ENCODE assay signal across 1 cellular context in the genomic region with DNA sequence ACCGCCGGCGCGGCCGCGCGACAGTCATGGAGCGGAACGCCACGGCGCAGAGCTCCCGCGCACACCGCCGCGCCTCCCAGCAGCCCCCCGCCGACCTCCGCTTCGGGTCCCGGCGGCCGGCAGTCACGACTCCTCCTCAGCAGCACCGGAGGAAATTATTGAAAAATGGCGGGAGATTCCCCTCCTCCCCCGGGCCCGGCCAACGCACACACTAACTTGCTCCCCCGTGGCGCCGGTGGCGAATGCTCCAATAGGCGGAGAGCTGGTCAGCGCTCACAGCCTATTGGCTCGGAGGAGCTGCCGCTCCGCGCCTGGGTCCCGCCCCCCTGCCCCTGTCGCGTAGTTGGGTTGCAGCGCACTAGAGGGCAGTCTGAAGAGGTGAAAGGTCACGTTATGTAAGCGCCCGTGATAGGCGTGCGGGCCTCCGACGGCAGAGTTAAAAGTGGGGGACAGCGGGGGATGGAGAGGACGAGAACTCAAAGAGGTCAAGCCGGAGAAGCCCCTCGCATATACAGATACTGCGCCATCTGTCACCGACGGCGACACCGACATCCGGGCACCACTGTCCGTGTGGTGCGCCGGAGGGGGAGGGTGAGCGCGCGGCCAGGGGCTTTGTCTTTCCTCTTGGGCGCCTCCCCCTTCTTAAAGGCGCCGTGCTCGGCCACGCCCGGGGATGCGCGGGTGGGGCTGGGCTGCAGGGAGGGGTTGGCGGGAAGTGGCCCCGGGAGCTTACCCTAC.
TF ChIP-seq lines count a peak whose summit lies in the region.

A gene with protein sequence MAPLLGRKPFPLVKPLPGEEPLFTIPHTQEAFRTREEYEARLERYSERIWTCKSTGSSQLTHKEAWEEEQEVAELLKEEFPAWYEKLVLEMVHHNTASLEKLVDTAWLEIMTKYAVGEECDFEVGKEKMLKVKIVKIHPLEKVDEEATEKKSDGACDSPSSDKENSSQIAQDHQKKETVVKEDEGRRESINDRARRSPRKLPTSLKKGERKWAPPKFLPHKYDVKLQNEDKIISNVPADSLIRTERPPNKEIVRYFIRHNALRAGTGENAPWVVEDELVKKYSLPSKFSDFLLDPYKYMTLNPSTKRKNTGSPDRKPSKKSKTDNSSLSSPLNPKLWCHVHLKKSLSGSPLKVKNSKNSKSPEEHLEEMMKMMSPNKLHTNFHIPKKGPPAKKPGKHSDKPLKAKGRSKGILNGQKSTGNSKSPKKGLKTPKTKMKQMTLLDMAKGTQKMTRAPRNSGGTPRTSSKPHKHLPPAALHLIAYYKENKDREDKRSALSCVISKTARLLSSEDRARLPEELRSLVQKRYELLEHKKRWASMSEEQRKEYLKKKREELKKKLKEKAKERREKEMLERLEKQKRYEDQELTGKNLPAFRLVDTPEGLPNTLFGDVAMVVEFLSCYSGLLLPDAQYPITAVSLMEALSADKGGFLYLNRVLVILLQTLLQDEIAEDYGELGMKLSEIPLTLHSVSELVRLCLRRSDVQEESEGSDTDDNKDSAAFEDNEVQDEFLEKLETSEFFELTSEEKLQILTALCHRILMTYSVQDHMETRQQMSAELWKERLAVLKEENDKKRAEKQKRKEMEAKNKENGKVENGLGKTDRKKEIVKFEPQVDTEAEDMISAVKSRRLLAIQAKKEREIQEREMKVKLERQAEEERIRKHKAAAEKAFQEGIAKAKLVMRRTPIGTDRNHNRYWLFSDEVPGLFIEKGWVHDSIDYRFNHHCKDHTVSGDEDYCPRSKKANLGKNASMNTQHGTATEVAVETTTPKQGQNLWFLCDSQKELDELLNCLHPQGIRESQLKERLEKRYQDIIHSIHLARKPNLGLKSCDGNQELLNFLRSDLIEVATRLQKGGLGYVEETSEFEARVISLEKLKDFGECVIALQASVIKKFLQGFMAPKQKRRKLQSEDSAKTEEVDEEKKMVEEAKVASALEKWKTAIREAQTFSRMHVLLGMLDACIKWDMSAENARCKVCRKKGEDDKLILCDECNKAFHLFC (N-terminal part only) (minus strand): TSS at position 213 of the 738 bp plus-strand sequence. CDS start 360 bp downstream, outside the sequence.

TF ChIP-seq in HepG2, 621 proteins besides CTCF, POLR2A, EP300 and RAD21 (continued from another document and continues in another):
- no peak for TF ChIP-seq SNAPC2 (CRISPR knock-in tag; IDR thresholded peaks at IDR 0.05)
- peak; percentile 63; the same call in 1 of the 2 replicates for TF ChIP-seq ZNF709 (CRISPR knock-in tag; IDR thresholded peaks at IDR 0.05)
- no peak for TF ChIP-seq TBP (CRISPR knock-in tag; IDR thresholded peaks at IDR 0.05)
- TF ChIP-seq HDAC2 (CRISPR knock-in tag; IDR thresholded peaks at IDR 0.05) = peak; percentile 63; the same call in 1 of the 2 replicates
- TF ChIP-seq ZNF350 (CRISPR knock-in tag; IDR thresholded peaks at IDR 0.05; ENCODE audit: borderline replicate concordance, low read depth) = peak; percentile 82
- no peak for TF ChIP-seq ZNF326 (CRISPR knock-in tag; IDR thresholded peaks at IDR 0.05; ENCODE audit: borderline replicate concordance)
- peak; percentile 98 for TF ChIP-seq NR2C2 (CRISPR knock-in tag; IDR thresholded peaks at IDR 0.05; ENCODE audit: borderline replicate concordance)
- TF ChIP-seq ZMAT3 (CRISPR knock-in tag; conservative IDR thresholded peaks at IDR 0.05) = 0 out of 2 replicates have a peak, but pooled peaks have one; percentile 36
- TF ChIP-seq, protein P1, sequence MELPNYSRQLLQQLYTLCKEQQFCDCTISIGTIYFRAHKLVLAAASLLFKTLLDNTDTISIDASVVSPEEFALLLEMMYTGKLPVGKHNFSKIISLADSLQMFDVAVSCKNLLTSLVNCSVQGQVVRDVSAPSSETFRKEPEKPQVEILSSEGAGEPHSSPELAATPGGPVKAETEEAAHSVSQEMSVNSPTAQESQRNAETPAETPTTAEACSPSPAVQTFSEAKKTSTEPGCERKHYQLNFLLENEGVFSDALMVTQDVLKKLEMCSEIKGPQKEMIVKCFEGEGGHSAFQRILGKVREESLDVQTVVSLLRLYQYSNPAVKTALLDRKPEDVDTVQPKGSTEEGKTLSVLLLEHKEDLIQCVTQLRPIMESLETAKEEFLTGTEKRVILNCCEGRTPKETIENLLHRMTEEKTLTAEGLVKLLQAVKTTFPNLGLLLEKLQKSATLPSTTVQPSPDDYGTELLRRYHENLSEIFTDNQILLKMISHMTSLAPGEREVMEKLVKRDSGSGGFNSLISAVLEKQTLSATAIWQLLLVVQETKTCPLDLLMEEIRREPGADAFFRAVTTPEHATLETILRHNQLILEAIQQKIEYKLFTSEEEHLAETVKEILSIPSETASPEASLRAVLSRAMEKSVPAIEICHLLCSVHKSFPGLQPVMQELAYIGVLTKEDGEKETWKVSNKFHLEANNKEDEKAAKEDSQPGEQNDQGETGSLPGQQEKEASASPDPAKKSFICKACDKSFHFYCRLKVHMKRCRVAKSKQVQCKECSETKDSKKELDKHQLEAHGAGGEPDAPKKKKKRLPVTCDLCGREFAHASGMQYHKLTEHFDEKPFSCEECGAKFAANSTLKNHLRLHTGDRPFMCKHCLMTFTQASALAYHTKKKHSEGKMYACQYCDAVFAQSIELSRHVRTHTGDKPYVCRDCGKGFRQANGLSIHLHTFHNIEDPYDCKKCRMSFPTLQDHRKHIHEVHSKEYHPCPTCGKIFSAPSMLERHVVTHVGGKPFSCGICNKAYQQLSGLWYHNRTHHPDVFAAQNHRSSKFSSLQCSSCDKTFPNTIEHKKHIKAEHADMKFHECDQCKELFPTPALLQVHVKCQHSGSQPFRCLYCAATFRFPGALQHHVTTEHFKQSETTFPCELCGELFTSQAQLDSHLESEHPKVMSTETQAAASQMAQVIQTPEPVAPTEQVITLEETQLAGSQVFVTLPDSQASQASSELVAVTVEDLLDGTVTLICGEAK (IDR thresholded peaks at IDR 0.05) = no peak
- TF ChIP-seq, protein P1 (CRISPR knock-in tag; IDR thresholded peaks at IDR 0.05) = peak; percentile 29; the same call in 1 of the 2 replicates
- peak; percentile 80; the same call in 1 of the 2 replicates for TF ChIP-seq KDM2A (CRISPR knock-in tag; IDR thresholded peaks at IDR 0.05; ENCODE audit: borderline replicate concordance, low read depth)
- TF ChIP-seq, protein P2, sequence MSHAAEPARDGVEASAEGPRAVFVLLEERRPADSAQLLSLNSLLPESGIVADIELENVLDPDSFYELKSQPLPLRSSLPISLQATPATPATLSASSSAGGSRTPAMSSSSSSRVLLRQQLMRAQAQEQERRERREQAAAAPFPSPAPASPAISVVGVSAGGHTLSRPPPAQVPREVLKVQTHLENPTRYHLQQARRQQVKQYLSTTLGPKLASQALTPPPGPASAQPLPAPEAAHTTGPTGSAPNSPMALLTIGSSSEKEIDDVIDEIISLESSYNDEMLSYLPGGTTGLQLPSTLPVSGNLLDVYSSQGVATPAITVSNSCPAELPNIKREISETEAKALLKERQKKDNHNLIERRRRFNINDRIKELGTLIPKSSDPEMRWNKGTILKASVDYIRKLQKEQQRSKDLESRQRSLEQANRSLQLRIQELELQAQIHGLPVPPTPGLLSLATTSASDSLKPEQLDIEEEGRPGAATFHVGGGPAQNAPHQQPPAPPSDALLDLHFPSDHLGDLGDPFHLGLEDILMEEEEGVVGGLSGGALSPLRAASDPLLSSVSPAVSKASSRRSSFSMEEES (CRISPR knock-in tag; IDR thresholded peaks at IDR 0.05) = peak; percentile 65; the same call in 1 of the 2 replicates
- no peak for TF ChIP-seq TP53 (CRISPR knock-in tag; conservative IDR thresholded peaks at IDR 0.05)
- TF ChIP-seq NFKB2 (CRISPR knock-in tag; IDR thresholded peaks at IDR 0.05; ENCODE audit: borderline replicate concordance) = peak; percentile 88; the same call in 1 of the 2 replicates
- TF ChIP-seq, protein P3, sequence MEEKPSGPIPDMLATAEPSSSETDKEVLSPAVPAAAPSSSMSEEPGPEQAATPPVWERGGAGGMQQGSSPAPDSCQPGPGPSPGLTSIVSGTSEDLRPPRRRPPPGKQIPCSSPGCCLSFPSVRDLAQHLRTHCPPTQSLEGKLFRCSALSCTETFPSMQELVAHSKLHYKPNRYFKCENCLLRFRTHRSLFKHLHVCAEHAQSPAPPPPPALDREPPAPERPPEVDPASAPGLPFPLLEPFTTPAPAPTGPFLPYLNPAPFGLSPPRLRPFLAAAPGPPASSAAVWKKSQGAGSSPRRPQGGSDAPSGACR (CRISPR knock-in tag; IDR thresholded peaks at IDR 0.05) = peak; percentile 61; the same call in 1 of the 2 replicates
- no peak for TF ChIP-seq ZBTB1 (CRISPR knock-in tag; IDR thresholded peaks at IDR 0.05; ENCODE audit: borderline replicate concordance)
- no peak for TF ChIP-seq ZNF615 (CRISPR knock-in tag; IDR thresholded peaks at IDR 0.05; ENCODE audit: borderline replicate concordance)
- TF ChIP-seq KAT8 (CRISPR knock-in tag; IDR thresholded peaks at IDR 0.05) = peak; percentile 80
- TF ChIP-seq, protein P4, sequence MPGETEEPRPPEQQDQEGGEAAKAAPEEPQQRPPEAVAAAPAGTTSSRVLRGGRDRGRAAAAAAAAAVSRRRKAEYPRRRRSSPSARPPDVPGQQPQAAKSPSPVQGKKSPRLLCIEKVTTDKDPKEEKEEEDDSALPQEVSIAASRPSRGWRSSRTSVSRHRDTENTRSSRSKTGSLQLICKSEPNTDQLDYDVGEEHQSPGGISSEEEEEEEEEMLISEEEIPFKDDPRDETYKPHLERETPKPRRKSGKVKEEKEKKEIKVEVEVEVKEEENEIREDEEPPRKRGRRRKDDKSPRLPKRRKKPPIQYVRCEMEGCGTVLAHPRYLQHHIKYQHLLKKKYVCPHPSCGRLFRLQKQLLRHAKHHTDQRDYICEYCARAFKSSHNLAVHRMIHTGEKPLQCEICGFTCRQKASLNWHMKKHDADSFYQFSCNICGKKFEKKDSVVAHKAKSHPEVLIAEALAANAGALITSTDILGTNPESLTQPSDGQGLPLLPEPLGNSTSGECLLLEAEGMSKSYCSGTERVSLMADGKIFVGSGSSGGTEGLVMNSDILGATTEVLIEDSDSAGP (CRISPR knock-in tag; IDR thresholded peaks at IDR 0.05; ENCODE audit: borderline replicate concordance) = peak; percentile 100
- peak; percentile 52; the same call in 1 of the 3 replicates for TF ChIP-seq MXI1 (IDR thresholded peaks at IDR 0.05; ENCODE audit: borderline replicate concordance, low read depth, low read length)
- TF ChIP-seq NCOA2 (CRISPR knock-in tag; IDR thresholded peaks at IDR 0.05) = peak; percentile 39; the same call in 1 of the 2 replicates
- no peak for TF ChIP-seq NBN (conservative IDR thresholded peaks at IDR 0.05)
- peak; percentile 75 for TF ChIP-seq MEF2D (CRISPR knock-in tag; IDR thresholded peaks at IDR 0.05)
- TF ChIP-seq, protein P5, sequence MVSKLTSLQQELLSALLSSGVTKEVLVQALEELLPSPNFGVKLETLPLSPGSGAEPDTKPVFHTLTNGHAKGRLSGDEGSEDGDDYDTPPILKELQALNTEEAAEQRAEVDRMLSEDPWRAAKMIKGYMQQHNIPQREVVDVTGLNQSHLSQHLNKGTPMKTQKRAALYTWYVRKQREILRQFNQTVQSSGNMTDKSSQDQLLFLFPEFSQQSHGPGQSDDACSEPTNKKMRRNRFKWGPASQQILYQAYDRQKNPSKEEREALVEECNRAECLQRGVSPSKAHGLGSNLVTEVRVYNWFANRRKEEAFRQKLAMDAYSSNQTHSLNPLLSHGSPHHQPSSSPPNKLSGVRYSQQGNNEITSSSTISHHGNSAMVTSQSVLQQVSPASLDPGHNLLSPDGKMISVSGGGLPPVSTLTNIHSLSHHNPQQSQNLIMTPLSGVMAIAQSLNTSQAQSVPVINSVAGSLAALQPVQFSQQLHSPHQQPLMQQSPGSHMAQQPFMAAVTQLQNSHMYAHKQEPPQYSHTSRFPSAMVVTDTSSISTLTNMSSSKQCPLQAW (CRISPR knock-in tag; IDR thresholded peaks at IDR 0.05) = peak; percentile 63
- TF ChIP-seq ZNF616 (CRISPR knock-in tag; IDR thresholded peaks at IDR 0.05; ENCODE audit: low read depth) = no peak; the same call in 1 of the 2 replicates
- TF ChIP-seq CREB1 (IDR thresholded peaks at IDR 0.05) = peak; percentile 81
- TF ChIP-seq CREB1 (CRISPR knock-in tag; IDR thresholded peaks at IDR 0.05) = peak; percentile 85
- TF ChIP-seq, protein P6, sequence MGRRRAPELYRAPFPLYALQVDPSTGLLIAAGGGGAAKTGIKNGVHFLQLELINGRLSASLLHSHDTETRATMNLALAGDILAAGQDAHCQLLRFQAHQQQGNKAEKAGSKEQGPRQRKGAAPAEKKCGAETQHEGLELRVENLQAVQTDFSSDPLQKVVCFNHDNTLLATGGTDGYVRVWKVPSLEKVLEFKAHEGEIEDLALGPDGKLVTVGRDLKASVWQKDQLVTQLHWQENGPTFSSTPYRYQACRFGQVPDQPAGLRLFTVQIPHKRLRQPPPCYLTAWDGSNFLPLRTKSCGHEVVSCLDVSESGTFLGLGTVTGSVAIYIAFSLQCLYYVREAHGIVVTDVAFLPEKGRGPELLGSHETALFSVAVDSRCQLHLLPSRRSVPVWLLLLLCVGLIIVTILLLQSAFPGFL (CRISPR knock-in tag; IDR thresholded peaks at IDR 0.05) = 0 out of 2 replicates have a peak, but pooled peaks have one; percentile 24
- peak; percentile 79 for TF ChIP-seq TAF1 (CRISPR knock-in tag; IDR thresholded peaks at IDR 0.05)
- no peak for TF ChIP-seq ZNF296 (CRISPR knock-in tag; conservative IDR thresholded peaks at IDR 0.05)
- peak; percentile 53 for TF ChIP-seq HNRNPLL (IDR thresholded peaks at IDR 0.05; ENCODE audit: low read depth, low read length, poor library complexity, severe bottlenecking)
